Comparison of ENCODE assay signal across 8 cellular contexts in genomic region chr6:167898673-167899311, GRCh38.
A peak's percentile ranks its signal among the peaks of the same experiment; 100 is the strongest.
DNase-seq lines count a peak whose midpoint lies in the region; ATAC-seq and TF ChIP-seq lines count a peak whose summit lies in the region.

No MANE protein-coding gene starts in this region.

- H3K27me3 Mint-ChIP-seq in endothelial cell (ENCODE audit: unreplicated experiment) = no peaks in the 10 kb centered on the region
- H3K27me3 Mint-ChIP-seq in nephron progenitor cell (ENCODE audit: low read depth, poor library complexity) = no peaks in the 10 kb centered on the region

- H3K36me3 Mint-ChIP-seq in endothelial cell (ENCODE audit: low read depth, unreplicated experiment) (peaks cover 8% of the 10 kb centered on the region), nephron progenitor cell (ENCODE audit: low read depth) (peaks cover 23% of the 10 kb centered on the region)

- peak; percentile 53 for ATAC-seq in HG03159 (IDR thresholded peaks at IDR 0.05; ENCODE audit: unreplicated experiment)
- no peak for ATAC-seq in GM19467 (IDR thresholded peaks at IDR 0.05; ENCODE audit: unreplicated experiment)
- no peak for ATAC-seq in GM19324 (IDR thresholded peaks at IDR 0.05; ENCODE audit: low FRiP score, unreplicated experiment)

- H3K4me3 Mint-ChIP-seq in endothelial cell (ENCODE audit: unreplicated experiment) (no peak overlapping the region), nephron progenitor cell (no peak overlapping the region)

- H3K27ac Mint-ChIP-seq in endothelial cell (ENCODE audit: unreplicated experiment) = peak overlapping the region; percentile 34
- no peak overlapping the region for H3K27ac Mint-ChIP-seq in nephron progenitor cell

- DNase-seq in GM04504 (ENCODE audit: low read depth) (peak; percentile 7), OCI-M1 (lab: John Stamatoyannopoulos, UW) (peak; percentile 61), endothelial cell (ENCODE audit: low spot score) (no peak), nephron progenitor cell (no peak), NK-92 (lab: John Stamatoyannopoulos, UW; ENCODE audit: unreplicated experiment) (no peak)

- H3K4me1 Mint-ChIP-seq in endothelial cell (ENCODE audit: unreplicated experiment) (peaks cover 7% of the 10 kb centered on the region), nephron progenitor cell (no peaks in the 10 kb centered on the region)

- TF ChIP-seq CTCF in endothelial cell (IDR thresholded peaks at IDR 0.05; ENCODE audit: unreplicated experiment) (peak; percentile 52), nephron progenitor cell (IDR thresholded peaks at IDR 0.05) (peak; percentile 78)

- H3K9me3 Mint-ChIP-seq in endothelial cell (ENCODE audit: unreplicated experiment) (no peaks in the 10 kb centered on the region), nephron progenitor cell (no peaks in the 10 kb centered on the region)

Comparison
In these comparisons a context has a peak if more than half of its experiments do, and no peak if none do; other contexts are left out.
1. DNase-seq: peak in GM04504 (single experiment) and OCI-M1 (single experiment); none in endothelial cell (single experiment), nephron progenitor cell (single experiment) and NK-92 (single experiment).